8 cellular contexts compared by ENCODE assay signal in genomic region chr10:114024876-114025609, GRCh38.
DNase-seq lines count a peak whose midpoint lies in the region; ATAC-seq and TF ChIP-seq lines count a peak whose summit lies in the region.

No MANE protein-coding gene starts in this region.

- H3K27me3 ChIP-seq in ACC112 (ENCODE audit: insufficient read depth, low read length): peaks cover 16% of the 10 kb centered on the region; the same call in 1 of the 2 replicates

- H3K27ac ChIP-seq in ACC112 (ENCODE audit: low read depth, low read length): peak overlapping the region; percentile 86

- ATAC-seq in GM18519 (IDR thresholded peaks at IDR 0.05; ENCODE audit: low FRiP score, unreplicated experiment) (peak; percentile 67), HG02852 (IDR thresholded peaks at IDR 0.05; ENCODE audit: unreplicated experiment) (peak; percentile 70)

- DNase-seq in NOMO-1 treated with dmso at 0.1 percent for 144 hours (lab: John Stamatoyannopoulos, UW; ENCODE audit: unreplicated experiment) (peak; percentile 88), fibroblast of mammary gland (ENCODE audit: low read depth) (peak; percentile 58), NCI-H187 (lab: John Stamatoyannopoulos, UW) (no peak), OCI-M2 (lab: John Stamatoyannopoulos, UW; ENCODE audit: unreplicated experiment) (no peak)
- DNase-seq in activated effector memory CD4-positive, alpha-beta T cell treated with Interleukin-2 at 50 U/mL for 16 hours: no peak

- no peak for TF ChIP-seq CTCF in fibroblast of mammary gland (conservative IDR thresholded peaks at IDR 0.05; ENCODE audit: control insufficient read depth, insufficient read depth, low read depth, low read length)

- H3K4me3 ChIP-seq in ACC112 (ENCODE audit: low read depth, low read length) (no peak overlapping the region), fibroblast of mammary gland (ENCODE audit: control insufficient read depth, low read depth, low read length) (no peak overlapping the region)

- H3K4me1 ChIP-seq in ACC112 (ENCODE audit: control insufficient read depth, insufficient read depth, low read length, unreplicated experiment): peaks cover 29% of the 10 kb centered on the region

- no peak overlapping the region for H2AFZ ChIP-seq in ACC112 (ENCODE audit: low read length, unreplicated experiment)

- H3K36me3 ChIP-seq in ACC112 (ENCODE audit: insufficient read depth, low read length): no peaks in the 10 kb centered on the region

- no peaks in the 10 kb centered on the region for H3K79me2 ChIP-seq in ACC112 (ENCODE audit: control insufficient read depth, insufficient read depth, low read length, unreplicated experiment)

Comparison
In these comparisons a context has a peak if more than half of its experiments do, and no peak if none do; other contexts are left out.
1. DNase-seq: peak in NOMO-1 treated with dmso at 0.1 percent for 144 hours (single experiment) and fibroblast of mammary gland (single experiment); none in NCI-H187 (0 of 2), OCI-M2 (single experiment) and activated effector memory CD4-positive, alpha-beta T cell treated with Interleukin-2 at 50 U/mL for 16 hours (single experiment).